15 cellular contexts compared by ENCODE assay signal in genomic region chr3:175399156-175399840, GRCh38.
"Had no signal": no experiment of that assay in that cellular context is flagged by ENCODE, and none has a peak within 500 bp of the region (broad histone marks: within the 10 kb centered on the region; RNA-seq: fewer than 3 reads in every experiment).

No MANE protein-coding gene starts in this region.

- H3K9me3 ChIP-seq: gastroesophageal sphincter, lower lobe of right lung, thyroid gland, uterus had no signal

- H3K27ac ChIP-seq: gastroesophageal sphincter, lower lobe of right lung, neutrophil, thyroid gland, VCaP had no signal

- DNase-seq: activated CD4-positive, alpha-beta T cell treated with anti-CD3 and anti-CD28 coated beads for 36 hours; activated CD8-positive, alpha-beta memory T cell treated with anti-CD3 and anti-CD28 coated beads, Interleukin-2, amount 50 U/mL, for 48 hours; activated CD8-positive, alpha-beta T cell treated with anti-CD3 and anti-CD28 coated beads for 36 hours; activated naive CD4-positive, alpha-beta T cell treated with Interleukin-2 at 50 U/mL for 16 hours; lower lobe of right lung; naive B cell; posterior cingulate gyrus; right cardiac atrium; T1000; thyroid gland; uterus had no signal

- H3K4me2 ChIP-seq: smooth muscle cell had no signal

- H3K4me3 ChIP-seq: gastroesophageal sphincter, lower lobe of right lung, smooth muscle cell, thyroid gland, uterus had no signal

- H3K36me3 ChIP-seq: gastroesophageal sphincter, lower lobe of right lung, neutrophil, thyroid gland, uterus had no signal

- H3K27me3 ChIP-seq: gastroesophageal sphincter, neutrophil, thyroid gland, uterus had no signal

- H3K4me1 ChIP-seq: gastroesophageal sphincter, lower lobe of right lung, thyroid gland, uterus had no signal
